Comparison of ENCODE assay signal across 25 cellular contexts in the genomic region with DNA sequence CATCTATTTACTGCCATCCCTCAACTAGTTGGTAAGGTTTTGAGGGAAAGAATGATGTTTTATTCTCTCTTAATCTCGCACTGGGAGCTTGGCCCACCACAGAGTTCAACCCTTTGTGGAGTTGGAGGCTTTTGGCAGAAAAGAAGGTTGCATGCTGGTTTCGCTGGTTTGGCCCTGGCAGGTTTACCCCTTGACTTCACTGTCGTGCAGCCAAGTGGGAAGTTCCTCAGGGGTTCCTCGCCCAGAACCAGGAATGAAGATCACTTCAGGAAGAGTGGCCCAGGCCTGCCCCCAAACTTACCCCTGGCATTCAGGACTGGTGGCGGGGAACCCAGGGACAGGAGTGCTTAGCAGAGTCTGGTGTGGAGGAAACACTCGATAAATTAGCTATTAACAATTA.
"Had no signal": no experiment of that assay in that cellular context is flagged by ENCODE, and none has a peak within 500 bp of the region (broad histone marks: within the 10 kb centered on the region; RNA-seq: fewer than 3 reads in every experiment).

No MANE protein-coding gene starts in this region.

- DNase-seq: heart right ventricle; islet precursor cell; left ventricle myocardium inferior; naive thymus-derived CD8-positive, alpha-beta T cell; ovary; retina; right cardiac atrium; stimulated activated CD4-positive, alpha-beta T cell treated with anti-CD3 and anti-CD28 coated beads, Interleukin-12 subunit alpha, Interleukin-12 subunit beta, amount 100 ng/mL, for 4 hours; stimulated activated CD4-positive, alpha-beta T cell treated with anti-CD3 and anti-CD28 coated beads, Interleukin-15, amount 100 ng/mL, for 24 hours; stimulated activated CD4-positive, alpha-beta T cell treated with anti-CD3 and anti-CD28 coated beads, Interleukin-4, amount 100 ng/mL, for 4 hours; stimulated activated CD8-positive, alpha-beta memory T cell treated with anti-CD3 and anti-CD28 coated beads, Interleukin-4, amount 100 ng/mL, for 48 hours; stimulated activated naive B cell treated with anti-CD40 and anti-IgM and Interleukin-4, amounts not matched to agents 10 μg/mL and 1 μg/mL and 100 μg/mL, for 72 hours; stimulated activated naive CD8-positive, alpha-beta T cell treated with anti-CD3 and anti-CD28 coated beads, Interleukin-15, Interleukin-2, amounts not matched to agents 100 U/mL and 50 U/mL, for 24 hours; stomach; testis; thyroid gland; transverse colon; upper lobe of left lung had no signal

- H3K4me3 ChIP-seq: heart right ventricle, hepatocyte, left ventricle myocardium inferior, lung, neural progenitor cell, ovary, prostate gland, skin epidermis, stomach, testis, thyroid gland, transverse colon, upper lobe of left lung, vagina had no signal

- ATAC-seq: heart right ventricle; naive thymus-derived CD8-positive, alpha-beta T cell; right cardiac atrium; sciatic nerve; stimulated activated naive B cell treated with anti-CD40 and anti-IgM and Interleukin-4, amounts not matched to agents 10 μg/mL and 1 μg/mL and 100 μg/mL, for 72 hours; stimulated activated naive CD8-positive, alpha-beta T cell treated with anti-CD3 and anti-CD28 coated beads, Interleukin-15, Interleukin-2, amounts not matched to agents 100 U/mL and 50 U/mL, for 24 hours had no signal
